17 cellular contexts compared by ENCODE assay signal in the genomic region with DNA sequence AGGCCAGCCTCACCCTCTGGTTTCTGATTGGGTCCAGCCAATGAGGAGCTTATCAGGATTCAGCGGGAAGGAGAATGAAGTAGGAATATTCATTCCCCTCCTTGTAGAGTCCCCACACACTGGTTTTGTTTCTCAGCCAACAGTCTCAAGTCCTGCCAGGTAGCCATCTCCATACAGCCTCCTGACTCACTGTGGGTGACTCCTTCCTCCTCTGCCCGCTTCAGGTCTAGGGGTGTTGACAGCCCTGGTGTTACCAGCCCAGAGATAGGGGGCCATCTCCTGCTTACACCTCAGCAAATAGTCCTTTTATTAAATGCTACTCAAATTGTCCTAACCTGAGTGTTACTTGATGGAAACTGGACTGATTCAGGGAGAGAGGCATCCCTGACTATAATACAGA. TPM values are rescaled to one million over a fixed set of nuclear protein-coding genes. Genes with fewer than 3 reads are reported as not detected.
DNase-seq lines count a peak whose midpoint lies in the region; ATAC-seq and TF ChIP-seq lines count a peak whose summit lies in the region.
"Had no signal": no experiment of that assay in that cellular context is flagged by ENCODE, and none has a peak within 500 bp of the region (broad histone marks: within the 10 kb centered on the region; RNA-seq: fewer than 3 reads in every experiment).

No MANE protein-coding gene starts in this region.

- no peaks in the 10 kb centered on the region for H3K9me3 Mint-ChIP-seq in brain

- H3K27me3 Mint-ChIP-seq in brain, result no peaks in the 10 kb centered on the region

- peak overlapping the region in 3 of 4 donors; percentile 18 to 97 (median 96) for H3K27ac ChIP-seq in gastroesophageal sphincter
- peak overlapping the region; percentile 42 to 91 for H3K27ac ChIP-seq in uterus

- no peak for ATAC-seq in gastroesophageal sphincter
- ATAC-seq: HepG2, Right ventricle myocardium inferior had no signal

- TF ChIP-seq CTCF in brain (conservative IDR thresholded peaks at IDR 0.05) (no peak), gastroesophageal sphincter (IDR thresholded peaks at IDR 0.05) (no peak), uterus (IDR thresholded peaks at IDR 0.05) (no peak)

- peak overlapping the region in 4 of 5 experiments; percentile 65 to 81 (median 76) for H3K27ac Mint-ChIP-seq in brain

- intact Hi-C loops in posterior vena cava (cut with DNase I), result no loop called here
- intact Hi-C loops in uterus (cut with DNase I; ENCODE audit: low total_unique reads), result no loop called here

- TF ChIP-seq POLR2A in gastroesophageal sphincter (IDR thresholded peaks at IDR 0.05) (no peak), uterus (IDR thresholded peaks at IDR 0.05) (no peak)

- H3K27me3 ChIP-seq in gastroesophageal sphincter, result no peaks in the 10 kb centered on the region
- H3K27me3 ChIP-seq in uterus, result no peaks in the 10 kb centered on the region

- DNase-seq in posterior vena cava (ENCODE audit: low spot score) (peak; percentile 25), uterus (peak in 1 of 2 donors; percentile 19), NCI-H526 treated with DMSO at 0.1 percent for 48 hours (lab: John Stamatoyannopoulos, UW) (no peak), NOMO-1 treated with dmso at 0.1 percent for 144 hours (lab: John Stamatoyannopoulos, UW; ENCODE audit: unreplicated experiment) (no peak), AG08395 (ENCODE audit: low spot score) (no peak)
- DNase-seq: C1 segment of cervical spinal cord, H7, KG1, NCI-H1436, NCI-H2029, NCI-H2171, NCI-H446 had no signal

- H3K4me3 ChIP-seq in gastroesophageal sphincter (no peak overlapping the region), uterus (no peak overlapping the region)

- WGBS in gastroesophageal sphincter (ENCODE audit: low coverage in 1 of 2), 2 donors, result no CpG with 5 or more reads among the region's 2 CpGs

- peaks cover 62% of the 10 kb centered on the region for H3K4me1 Mint-ChIP-seq in brain

- no peaks in the 10 kb centered on the region for H3K9me3 ChIP-seq in gastroesophageal sphincter
- H3K9me3 ChIP-seq in uterus, result no peaks in the 10 kb centered on the region

- TF ChIP-seq EP300 in gastroesophageal sphincter (IDR thresholded peaks at IDR 0.05), result no peak

- H3K4me1 ChIP-seq in gastroesophageal sphincter (peaks cover 11 to 72% (median 39%) of the 10 kb centered on the region in 3 donors), uterus (peaks cover 11 to 16% of the 10 kb centered on the region in 2 donors)

- H3K36me3 ChIP-seq in gastroesophageal sphincter (no peaks in the 10 kb centered on the region), uterus (no peaks in the 10 kb centered on the region)

- H3K36me3 Mint-ChIP-seq in brain, result no peaks in the 10 kb centered on the region

- H3K4me3 Mint-ChIP-seq in brain, result peak overlapping the region in 1 of 5 experiments; percentile 49

RNA-seq across cellular contexts. Expression of a gene that starts 4.0 kb away (rescaled TPM):
- polyA plus RNA-seq in brain (ENCODE audit: insufficient read depth, low read depth, low replicate concordance), result 30.0 TPM
- 100 to 1,000 TPM in 3 of 4 donors, 10 to 100 TPM in 1; 89.3 to 282 (median 165) TPM for total RNA-seq in gastroesophageal sphincter
- total RNA-seq in posterior vena cava, result 100 to 1,000 TPM; 231 to 371 TPM
- 100 to 1,000 TPM in 2 of 4 donors, 10 to 100 TPM in 2; 81.2 to 149 (median 117) TPM for total RNA-seq in uterus
- total RNA-seq: HepG2, SK-MEL-5 had no signal

RNA-seq across cellular contexts. Expression of a gene that starts 12.7 kb away (rescaled TPM):
- polyA plus RNA-seq in brain (ENCODE audit: insufficient read depth, low read depth, low replicate concordance), result 38.3 TPM
- total RNA-seq in gastroesophageal sphincter, result 10 to 100 TPM; 11.7 to 43.0 (median 28.0) TPM
- total RNA-seq in posterior vena cava, result 10 to 100 TPM; 28.8 to 29.2 TPM
- total RNA-seq in uterus, result 10 to 100 TPM in 3 of 4 donors, 1 to 10 TPM in 1; 3.3 to 72.8 (median 18.3) TPM

RNA-seq across cellular contexts. Expression of a gene that starts 20.1 kb away (rescaled TPM):
- polyA plus RNA-seq in brain (ENCODE audit: insufficient read depth, low read depth, low replicate concordance), result 14.3 TPM
- total RNA-seq in gastroesophageal sphincter, result 1 to 10 TPM; 1.4 to 7.6 (median 2.6) TPM
- 10 to 100 TPM in 1 of 2 donors, 1 to 10 TPM in 1; 8.4 to 12.6 TPM for total RNA-seq in posterior vena cava
- 10 to 100 TPM in 1 of 4 donors, 1 to 10 TPM in 2, under 1 TPM in 1; 0.88 to 14.7 (median 3.7) TPM for total RNA-seq in uterus
- total RNA-seq: HepG2, SK-MEL-5 had no signal

RNA-seq across cellular contexts. Expression of a gene that starts 28.4 kb away (rescaled TPM):
- 46.8 TPM for polyA plus RNA-seq in brain (ENCODE audit: insufficient read depth, low read depth, low replicate concordance)
- total RNA-seq in gastroesophageal sphincter (10 to 100 TPM; 10.5 to 30.2 (median 16.2) TPM), posterior vena cava (1 to 10 TPM; 7.7 to 9.8 TPM), uterus (100 to 1,000 TPM in 1 of 4 donors, 10 to 100 TPM in 2, 1 to 10 TPM in 1; 3.8 to 105 (median 25.6) TPM)
